20 cellular contexts compared by ENCODE assay signal in the genomic region with DNA sequence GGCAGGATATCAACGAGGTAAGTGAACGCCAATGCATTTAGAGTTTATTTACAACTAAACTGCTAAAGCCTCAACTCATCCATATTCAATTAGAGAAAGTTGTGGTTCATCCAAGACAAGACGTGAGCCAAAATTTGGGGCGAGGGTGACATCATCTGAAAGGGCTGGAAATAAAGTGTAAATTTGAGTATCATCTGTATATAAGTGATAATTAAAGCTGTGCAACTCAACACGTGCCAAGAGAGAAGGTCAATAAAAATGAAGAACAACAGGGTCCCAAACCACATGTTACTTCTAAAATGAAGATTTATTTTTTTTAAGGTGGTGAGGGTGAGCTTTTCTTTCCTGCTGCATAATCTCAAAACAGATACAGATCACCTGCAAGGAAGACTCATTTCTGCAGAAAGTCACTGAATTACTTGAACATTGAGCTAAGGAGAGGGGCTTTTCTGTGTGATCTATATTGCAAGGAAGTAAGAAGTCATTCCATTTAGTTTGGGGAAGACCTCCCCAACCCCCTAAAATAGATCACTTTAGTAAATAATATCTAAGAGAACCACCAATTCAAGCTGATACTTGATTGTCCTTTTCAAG.
A peak's percentile ranks its signal among the peaks of the same experiment; 100 is the strongest.
DNase-seq lines count a peak whose midpoint lies in the region; ATAC-seq and TF ChIP-seq lines count a peak whose summit lies in the region.
"Had no signal": no experiment of that assay in that cellular context is flagged by ENCODE, and none has a peak within 500 bp of the region (broad histone marks: within the 10 kb centered on the region; RNA-seq: fewer than 3 reads in every experiment).

No MANE protein-coding gene starts in this region.

- CTCF ChIA-PET in activated CD8-positive, alpha-beta memory T cell treated with anti-CD3 and anti-CD28 coated beads, Interleukin-2, amount 10 ng/mL, durations not matched to agents 7 days and 5 days (lab: Charles Lee): interaction anchor here (1.2 to 1.7 kb wide), 2 partner anchors 23 to 243 kb away, joined by 3 read pairs; no protein-coding TSS in a partner anchor

- H3K4me3 Mint-ChIP-seq in activated CD8-positive, alpha-beta memory T cell treated with anti-CD3 and anti-CD28 coated beads, Interleukin-2, amount 10 ng/mL, durations not matched to agents 7 days and 5 days: no peak overlapping the region
- H3K4me3 Mint-ChIP-seq in activated T-helper 2 cell treated with anti-CD3 and anti-CD28 coated beads, Interferon-gamma antibody, Interleukin-2, Interleukin-4, amounts not matched to agents 10 μg/mL and 5 μg/mL and 100 μg/mL, durations not matched to agents 14 hours and 24 hours and 36 hours (ENCODE audit: low read depth): peak overlapping the region; percentile 33
- H3K4me3 Mint-ChIP-seq: memory B cell had no signal

- no peaks in the 10 kb centered on the region for H3K27me3 Mint-ChIP-seq in activated CD8-positive, alpha-beta memory T cell treated with anti-CD3 and anti-CD28 coated beads, Interleukin-2, amount 10 ng/mL, durations not matched to agents 7 days and 5 days
- no peaks in the 10 kb centered on the region for H3K27me3 Mint-ChIP-seq in activated T-helper 2 cell treated with anti-CD3 and anti-CD28 coated beads, Interferon-gamma antibody, Interleukin-2, Interleukin-4, amounts not matched to agents 10 μg/mL and 5 μg/mL and 100 μg/mL, durations not matched to agents 14 hours and 24 hours and 36 hours (ENCODE audit: low read depth)
- H3K27me3 Mint-ChIP-seq: memory B cell, T-cell had no signal

- H3K4me3 ChIP-seq in upper lobe of left lung: no peak overlapping the region
- H3K4me3 ChIP-seq: Peyer's patch, SJCRH30, suprapubic skin had no signal

- H3K27me3 ChIP-seq in upper lobe of left lung: no peaks in the 10 kb centered on the region
- H3K27me3 ChIP-seq: Peyer's patch, SJCRH30, suprapubic skin had no signal

- no peaks in the 10 kb centered on the region for H3K36me3 ChIP-seq in upper lobe of left lung
- H3K36me3 ChIP-seq: Peyer's patch, SJCRH30, suprapubic skin had no signal

- H3K36me3 Mint-ChIP-seq in activated CD8-positive, alpha-beta memory T cell treated with anti-CD3 and anti-CD28 coated beads, Interleukin-2, amount 10 ng/mL, durations not matched to agents 7 days and 5 days: peaks cover 9% of the 10 kb centered on the region
- peaks cover 27% of the 10 kb centered on the region for H3K36me3 Mint-ChIP-seq in activated T-helper 2 cell treated with anti-CD3 and anti-CD28 coated beads, Interferon-gamma antibody, Interleukin-2, Interleukin-4, amounts not matched to agents 10 μg/mL and 5 μg/mL and 100 μg/mL, durations not matched to agents 14 hours and 24 hours and 36 hours (ENCODE audit: low read depth)
- H3K36me3 Mint-ChIP-seq: T-cell had no signal

- H3K4me1 ChIP-seq in upper lobe of left lung: no peaks in the 10 kb centered on the region
- H3K4me1 ChIP-seq: SJCRH30 had no signal

- no peak overlapping the region for H3K27ac ChIP-seq in upper lobe of left lung
- H3K27ac ChIP-seq: Peyer's patch, SJCRH30, suprapubic skin had no signal

- no peak for TF ChIP-seq CTCF in upper lobe of left lung (IDR thresholded peaks at IDR 0.05)

- peak; percentile 36 for ATAC-seq in activated CD8-positive, alpha-beta memory T cell treated with anti-CD3 and anti-CD28 coated beads, Interleukin-2, amount 10 ng/mL, durations not matched to agents 7 days and 5 days
- no peak for ATAC-seq in GM19351 (IDR thresholded peaks at IDR 0.05; ENCODE audit: unreplicated experiment)
- ATAC-seq in upper lobe of left lung (ENCODE audit: low FRiP score in 2 of 2): no peak
- ATAC-seq: T-cell had no signal

- TF ChIP-seq POLR2A in upper lobe of left lung (IDR thresholded peaks at IDR 0.05): no peak

- peaks cover 7% of the 10 kb centered on the region for H3K9me3 Mint-ChIP-seq in activated CD8-positive, alpha-beta memory T cell treated with anti-CD3 and anti-CD28 coated beads, Interleukin-2, amount 10 ng/mL, durations not matched to agents 7 days and 5 days (ENCODE audit: low read depth)
- peaks cover 37% of the 10 kb centered on the region for H3K9me3 Mint-ChIP-seq in activated T-helper 2 cell treated with anti-CD3 and anti-CD28 coated beads, Interferon-gamma antibody, Interleukin-2, Interleukin-4, amounts not matched to agents 10 μg/mL and 5 μg/mL and 100 μg/mL, durations not matched to agents 14 hours and 24 hours and 36 hours

- peaks cover 21% of the 10 kb centered on the region for H3K4me1 Mint-ChIP-seq in activated CD8-positive, alpha-beta memory T cell treated with anti-CD3 and anti-CD28 coated beads, Interleukin-2, amount 10 ng/mL, durations not matched to agents 7 days and 5 days
- peaks cover 56% of the 10 kb centered on the region for H3K4me1 Mint-ChIP-seq in activated T-helper 2 cell treated with anti-CD3 and anti-CD28 coated beads, Interferon-gamma antibody, Interleukin-2, Interleukin-4, amounts not matched to agents 10 μg/mL and 5 μg/mL and 100 μg/mL, durations not matched to agents 14 hours and 24 hours and 36 hours (ENCODE audit: low read depth)
- H3K4me1 Mint-ChIP-seq: memory B cell had no signal

- no peak for TF ChIP-seq EP300 in upper lobe of left lung (IDR thresholded peaks at IDR 0.05)

- intact Hi-C loops in activated T-helper 2 cell treated with anti-CD3 and anti-CD28 coated beads, Interferon-gamma antibody, Interleukin-2, Interleukin-4, amounts not matched to agents 10 μg/mL and 5 μg/mL and 100 μg/mL, durations not matched to agents 14 hours and 24 hours and 36 hours (cut with micrococcal nuclease): loop anchor here (1.0 to 5.0 kb wide), 12 partner anchors 16 to 474 kb away; no protein-coding TSS in a partner anchor

- 68 to 79% methylated on average over 5 of the region's 5 CpGs for WGBS in upper lobe of left lung, 2 donors

- peaks cover 0 to 4% (median 0%) of the 10 kb centered on the region in 4 donors for H3K9me3 ChIP-seq in upper lobe of left lung
- H3K9me3 ChIP-seq: Peyer's patch, suprapubic skin had no signal

- DNase-seq in activated CD8-positive, alpha-beta memory T cell treated with anti-CD3 and anti-CD28 coated beads, Interleukin-2, amount 10 ng/mL, durations not matched to agents 7 days and 5 days: no peak
- DNase-seq in activated CD8-positive, alpha-beta memory T cell treated with anti-CD3 and anti-CD28 coated beads, Interleukin-2, amount 50 U/mL, for 48 hours: no peak
- DNase-seq in NCI-H446 treated with DMSO at 0.1 percent for 48 hours (lab: John Stamatoyannopoulos, UW) (peak; percentile 27), upper lobe of left lung (no peak), HCEC 1CT (no peak)
- no peak for DNase-seq in activated T-helper 2 cell treated with anti-CD3 and anti-CD28 coated beads, Interferon-gamma antibody, Interleukin-2, Interleukin-4, amounts not matched to agents 10 μg/mL and 5 μg/mL and 100 μg/mL, durations not matched to agents 14 hours and 24 hours and 36 hours (ENCODE audit: low spot score)
- peak; percentile 34 for DNase-seq in stimulated activated CD4-positive, alpha-beta T cell treated with anti-CD3 and anti-CD28 coated beads, Interleukin-4, amount 100 ng/mL, for 24 hours
- DNase-seq: activated CD8-positive, alpha-beta memory T cell treated with anti-CD3 and anti-CD28 coated beads for 24 hours; activated gamma-delta T cell treated with Interleukin-2 at 50 U/mL for 16 hours; C1 segment of cervical spinal cord; EL; kidney glomerular epithelial cell; NCI-H1092 treated with DMSO at 0.1 percent for 48 hours; NCI-H2029 treated with DMSO at 0.1 percent for 48 hours; Peyer's patch; SJCRH30; T-cell had no signal

- H3K27ac Mint-ChIP-seq in activated CD8-positive, alpha-beta memory T cell treated with anti-CD3 and anti-CD28 coated beads, Interleukin-2, amount 10 ng/mL, durations not matched to agents 7 days and 5 days: peak overlapping the region; percentile 21
- peak overlapping the region; percentile 86 for H3K27ac Mint-ChIP-seq in activated T-helper 2 cell treated with anti-CD3 and anti-CD28 coated beads, Interferon-gamma antibody, Interleukin-2, Interleukin-4, amounts not matched to agents 10 μg/mL and 5 μg/mL and 100 μg/mL, durations not matched to agents 14 hours and 24 hours and 36 hours
- H3K27ac Mint-ChIP-seq: memory B cell had no signal

Comparison
In these comparisons a context has a peak if more than half of its experiments do, and no peak if none do; other contexts are left out.
1. DNase-seq: peak in NCI-H446 treated with DMSO at 0.1 percent for 48 hours (single experiment) and stimulated activated CD4-positive, alpha-beta T cell treated with anti-CD3 and anti-CD28 coated beads, Interleukin-4, amount 100 ng/mL, for 24 hours (single experiment); none in activated CD8-positive, alpha-beta memory T cell treated with anti-CD3 and anti-CD28 coated beads, Interleukin-2, amount 10 ng/mL, durations not matched to agents 7 days and 5 days (single experiment), activated CD8-positive, alpha-beta memory T cell treated with anti-CD3 and anti-CD28 coated beads, Interleukin-2, amount 50 U/mL, for 48 hours (single experiment), activated T-helper 2 cell treated with anti-CD3 and anti-CD28 coated beads, Interferon-gamma antibody, Interleukin-2, Interleukin-4, amounts not matched to agents 10 μg/mL and 5 μg/mL and 100 μg/mL, durations not matched to agents 14 hours and 24 hours and 36 hours (single experiment), upper lobe of left lung (0 of 2) and HCEC 1CT (single experiment).